ENCODE assay signal across 4 cellular contexts in the genomic region with DNA sequence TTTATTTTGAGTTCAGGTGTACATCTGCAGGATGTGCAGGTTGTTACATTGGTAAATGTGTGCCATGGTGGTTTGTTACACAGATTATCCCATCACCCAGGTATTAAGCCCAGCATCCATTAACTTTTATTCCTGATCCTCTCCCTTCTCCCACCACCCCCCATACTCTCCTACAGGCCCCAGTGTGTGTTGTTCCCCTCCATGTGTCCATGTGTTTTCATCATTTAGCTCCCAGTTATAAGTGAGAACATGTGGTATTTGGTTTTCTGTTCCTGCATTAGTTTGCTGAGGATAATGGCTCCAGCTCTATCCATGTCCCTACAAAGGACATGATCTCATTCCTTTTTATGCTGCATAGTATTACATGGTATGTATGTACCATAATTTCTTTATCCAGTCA. TPM values are rescaled to one million over a fixed set of nuclear protein-coding genes. Genes with fewer than 3 reads are reported as not detected.
DNase-seq lines count a peak whose midpoint lies in the region; ATAC-seq, FAIRE-seq and TF ChIP-seq lines count a peak whose summit lies in the region.
"Not testable (repeated sequence)": the region's sequence is repeated elsewhere in the genome, so short reads cannot be mapped to it uniquely, and the experiment has no call there.

No MANE protein-coding gene starts in this region.

- in situ Hi-C loops in HepG2 (cut with HindIII; ENCODE audit: extremely low pct_ligation_motif_present, low pct_unique_long_range_greater_than_20kb): not testable (repeated sequence)

- not testable (repeated sequence) for TF ChIP-seq CTCF in HFFc6 (IDR thresholded peaks at IDR 0.05); PC-3 (conservative IDR thresholded peaks at IDR 0.05; ENCODE audit: low read depth, low read length); HepG2 (CRISPR knock-in tag; IDR thresholded peaks at IDR 0.05)

- not testable (repeated sequence) for H3K36me3 ChIP-seq in PC-3 (ENCODE audit: low read depth, low read length); HepG2 (replicated peaks in 1 of 2; ENCODE audit: control insufficient read depth in 1 of 2, insufficient read depth in 2 of 2, low read length in 2 of 2)

- not testable (repeated sequence) for H3K27ac ChIP-seq in PC-3 (ENCODE audit: low read length); HepG2 (ENCODE audit: extremely low read length, insufficient read depth, low read length)

- H3K9me2 ChIP-seq in PC-3 (replicated peaks; ENCODE audit: low read length): not testable (repeated sequence)

- not testable (repeated sequence) for H3F3A ChIP-seq in PC-3 (ENCODE audit: low read length, unreplicated experiment)

- not testable (repeated sequence) for H3K9ac ChIP-seq in PC-3 (ENCODE audit: low read length); HepG2 (ENCODE audit: insufficient read depth, low read depth, low read length)

- H3K36me3 Mint-ChIP-seq in HFFc6 (ENCODE audit: low read depth); stimulated activated naive B cell treated with anti-CD40 and anti-IgM and Interleukin-4, amounts not matched to agents 10 μg/mL and 1 μg/mL and 100 μg/mL, for 72 hours: not testable (repeated sequence)

- peaks cover 10% of the 10 kb centered on the region for H3K4me1 ChIP-seq in PC-3 (ENCODE audit: insufficient read depth, low read length)
- not testable (repeated sequence) for H3K4me1 ChIP-seq in HepG2 (ENCODE audit: insufficient read depth, low read length)

- H3K4me2 ChIP-seq in PC-3 (ENCODE audit: low read length): peak overlapping the region; percentile 55
- H3K4me2 ChIP-seq in HepG2 (ENCODE audit: low read depth, low read length): not testable (repeated sequence)

- BruUV-seq in PC-3 (replicated peaks; lab: Mats Ljungman, UMichigan); HepG2 (replicated peaks; lab: Mats Ljungman, UMichigan): not testable (repeated sequence)

- not testable (repeated sequence) for H3K27me3 ChIP-seq in PC-3 (ENCODE audit: low read length); HepG2 (ENCODE audit: control insufficient read depth in 1 of 2, insufficient read depth in 2 of 2, low read length in 2 of 2)

- TF ChIP-seq RAD21 in HepG2 (CRISPR knock-in tag; IDR thresholded peaks at IDR 0.05): not testable (repeated sequence)

- not testable (repeated sequence) for H2AFZ ChIP-seq in PC-3 (ENCODE audit: low read length); HepG2 (ENCODE audit: low read length)

- not testable (repeated sequence) for H4K20me1 ChIP-seq in PC-3 (ENCODE audit: low read length); HepG2 (ENCODE audit: insufficient read depth, low read length)

- H3K4me3 ChIP-seq in PC-3 (ENCODE audit: low read length); HepG2 (replicated peaks in 1 of 3; ENCODE audit: insufficient read depth in 1 of 3, low read depth in 2 of 3, low read length in 3 of 3): not testable (repeated sequence)

- not testable (repeated sequence) for H3K27me3 Mint-ChIP-seq in HFFc6 (ENCODE audit: insufficient read depth); stimulated activated naive B cell treated with anti-CD40 and anti-IgM and Interleukin-4, amounts not matched to agents 10 μg/mL and 1 μg/mL and 100 μg/mL, for 72 hours

- intact Hi-C loops in PC-3 (cut with micrococcal nuclease): loop anchor here (5.0 kb wide), 1 partner anchor 57 kb away; no protein-coding TSS in a partner anchor
- intact Hi-C loops in HepG2 (cut with micrococcal nuclease; ENCODE audit: unreplicated experiment): not testable (repeated sequence)

- H3K27ac Mint-ChIP-seq in HFFc6: peak overlapping the region; percentile 22; the same call in 1 of the 2 replicates
- peak overlapping the region; percentile 37 for H3K27ac Mint-ChIP-seq in stimulated activated naive B cell treated with anti-CD40 and anti-IgM and Interleukin-4, amounts not matched to agents 10 μg/mL and 1 μg/mL and 100 μg/mL, for 72 hours

- not testable (repeated sequence) for TF ChIP-seq EP300 in HepG2 (IDR thresholded peaks at IDR 0.05; ENCODE audit: low read depth in 2 of 2, low read length in 2 of 2); HepG2 (CRISPR knock-in tag; IDR thresholded peaks at IDR 0.05; ENCODE audit: borderline replicate concordance)

- H3K9me3 Mint-ChIP-seq in HFFc6; stimulated activated naive B cell treated with anti-CD40 and anti-IgM and Interleukin-4, amounts not matched to agents 10 μg/mL and 1 μg/mL and 100 μg/mL, for 72 hours: not testable (repeated sequence)

- FAIRE-seq in HepG2 (lab: Jason Lieb, UNC): not testable (repeated sequence)

- CTCF ChIA-PET in PC-3 (lab: Charles Lee); HepG2 (lab: Yijun Ruan, JAX; ENCODE audit: low intra/inter-chr PET ratio, low total read pairs): not testable (repeated sequence)

- TF ChIP-seq POLR2A in HepG2 (IDR thresholded peaks at IDR 0.05; ENCODE audit: insufficient read depth in 1 of 2, low read depth in 2 of 2, low read length in 2 of 2): not testable (repeated sequence)

- not testable (repeated sequence) for H3K79me2 ChIP-seq in PC-3 (ENCODE audit: low read length); HepG2 (ENCODE audit: insufficient read depth, low read length)

- H3K4me3 Mint-ChIP-seq in HFFc6; stimulated activated naive B cell treated with anti-CD40 and anti-IgM and Interleukin-4, amounts not matched to agents 10 μg/mL and 1 μg/mL and 100 μg/mL, for 72 hours: not testable (repeated sequence)

- peaks cover 14% of the 10 kb centered on the region; the same call in 1 of the 2 replicates for H3K4me1 Mint-ChIP-seq in HFFc6 (ENCODE audit: low read depth)
- not testable (repeated sequence) for H3K4me1 Mint-ChIP-seq in stimulated activated naive B cell treated with anti-CD40 and anti-IgM and Interleukin-4, amounts not matched to agents 10 μg/mL and 1 μg/mL and 100 μg/mL, for 72 hours

- DNase-seq in HFFc6; PC-3; HepG2 (ENCODE audit: low spot score); stimulated activated naive B cell treated with anti-CD40 and anti-IgM and Interleukin-4, amounts not matched to agents 10 μg/mL and 1 μg/mL and 100 μg/mL, for 72 hours: not testable (repeated sequence)

- not testable (repeated sequence) for ATAC-seq in PC-3; HepG2; stimulated activated naive B cell treated with anti-CD40 and anti-IgM and Interleukin-4, amounts not matched to agents 10 μg/mL and 1 μg/mL and 100 μg/mL, for 72 hours (replicated peaks)

- POLR2A ChIA-PET in PC-3 (lab: Charles Lee; ENCODE audit: unreplicated experiment); HepG2 (lab: Yijun Ruan, JAX): not testable (repeated sequence)

- not testable (repeated sequence) for H3K9me3 ChIP-seq in PC-3 (ENCODE audit: low read length); HepG2 (ENCODE audit: low read length)

TF ChIP-seq in HepG2, 621 proteins besides CTCF, POLR2A, EP300 and RAD21:
- peak; percentile 46 for TF ChIP-seq MNT (IDR thresholded peaks at IDR 0.05)

RNA-seq across cellular contexts. Expression of gene TMEM117, which starts 33.9 kb away (rescaled TPM):
- total RNA-seq in HFFc6 (2021; fragmentation: NEBNext Ultra II Directional; extraction: Animal tissue kit (Norgen Biotek cat#: 25700)): 1 to 10 TPM; 5.5 to 8.8 (median 7.0) TPM
- total RNA-seq in PC-3 (2014; rRNA removed) (7.9 and 9.0 TPM in 2 replicates), HepG2 (2016; rRNA removed; fragmentation: Illumina TruSeq; extraction: Trizol) (6.5 and 8.5 TPM in 2 replicates)
- 1.9 and 2.8 TPM in 2 replicates for total RNA-seq in HepG2 (2016; cell fraction: cytosol; rRNA removed; fragmentation: Illumina TruSeq; extraction: Trizol; ENCODE audit: low read depth)
- 6.7 and 8.8 TPM in 2 replicates for total RNA-seq in HepG2 (2016; cell fraction: insoluble cytoplasmic fraction; rRNA removed; fragmentation: Illumina TruSeq; extraction: Trizol)
- total RNA-seq in HepG2 (2016; cell fraction: membrane; rRNA removed; fragmentation: Illumina TruSeq; extraction: Trizol): 7.0 and 7.1 TPM in 2 replicates
- total RNA-seq in HepG2 (2016; cell fraction: nucleus; rRNA removed; fragmentation: Illumina TruSeq; extraction: Trizol): 14.7 and 19.2 TPM in 2 replicates
- polyA plus RNA-seq in HepG2 (2011; rRNA removed): 2.8 and 3.6 TPM in 2 replicates
- 1.8 and 3.4 TPM in 2 replicates for polyA plus RNA-seq in HepG2 (2011; cell fraction: cytosol; rRNA removed)
- 1.5 and 1.7 TPM in 2 replicates for polyA plus RNA-seq in HepG2 (2011; cell fraction: nucleus; rRNA removed)
- 3.4 and 3.7 TPM in 2 replicates for polyA plus RNA-seq in HepG2 (2012)
- 1.5 and 2.8 TPM in 2 replicates for polyA plus RNA-seq in HepG2 (2016; cell fraction: cytosol; fragmentation: Illumina TruSeq; extraction: Trizol; ENCODE audit: low read depth)
- 5.9 and 7.3 TPM in 2 replicates for polyA plus RNA-seq in HepG2 (2016; cell fraction: insoluble cytoplasmic fraction; fragmentation: Illumina TruSeq; extraction: Trizol; ENCODE audit: low read depth)
- 4.7 and 5.1 TPM in 2 replicates for polyA plus RNA-seq in HepG2 (2016; cell fraction: membrane; fragmentation: Illumina TruSeq; extraction: Trizol; ENCODE audit: low read depth)
- polyA plus RNA-seq in HepG2 (2016; cell fraction: nucleus; fragmentation: Illumina TruSeq; extraction: Trizol; ENCODE audit: insufficient read depth, low read depth): 6.2 and 6.8 TPM in 2 replicates
- 2.4 and 2.6 TPM in 2 replicates for polyA minus RNA-seq in HepG2 (2011; rRNA and poly(A)+ RNA removed; ENCODE audit: low replicate concordance)
- polyA minus RNA-seq in HepG2 (2011; cell fraction: cytosol; rRNA and poly(A)+ RNA removed): 2.4 and 4.6 TPM in 2 replicates
- 14.3 and 16.4 TPM in 2 replicates for polyA minus RNA-seq in HepG2 (2011; cell fraction: nucleus; rRNA and poly(A)+ RNA removed)
